8 cellular contexts compared by ENCODE assay signal in genomic region chr15:75578206-75578947, GRCh38. TPM values are rescaled to one million over a fixed set of nuclear protein-coding genes. Genes with fewer than 3 reads are reported as not detected.
DNase-seq lines count a peak whose midpoint lies in the region; ATAC-seq and TF ChIP-seq lines count a peak whose summit lies in the region.

No MANE protein-coding gene starts in this region.

- ATAC-seq in esophagus mucosa (peak; percentile 65), natural killer cell (peak; percentile 61 to 70 (median 68)), GM21423 (IDR thresholded peaks at IDR 0.05; ENCODE audit: unreplicated experiment) (no peak)

- H3K27ac Mint-ChIP-seq in natural killer cell, result peak overlapping the region; percentile 75 to 92

- no peaks in the 10 kb centered on the region for H3K36me3 Mint-ChIP-seq in natural killer cell

- H3K4me1 Mint-ChIP-seq in natural killer cell, result peaks cover 31 to 32% of the 10 kb centered on the region in 2 donors

- peak; percentile 4 for DNase-seq in activated T-cell treated with anti-CD3 and anti-CD28 coated beads for 1 hour (ENCODE audit: low read depth)
- DNase-seq in activated T-cell treated with anti-CD3 and anti-CD28 coated beads for 4 hours, result no peak
- peak; percentile 62 for DNase-seq in KG1 (lab: John Stamatoyannopoulos, UW)
- peak; percentile 28 for DNase-seq in activated CD8-positive, alpha-beta memory T cell treated with anti-CD3 and anti-CD28 coated beads, Interleukin-2, amount 50 U/mL, for 4 hours
- DNase-seq in natural killer cell, result peak; percentile 50
- no peak for DNase-seq in midbrain (lab: John Stamatoyannopoulos, UW)

- TF ChIP-seq CTCF in natural killer cell (IDR thresholded peaks at IDR 0.05), result no peak

- no peaks in the 10 kb centered on the region for H3K9me3 Mint-ChIP-seq in natural killer cell

- H3K27me3 Mint-ChIP-seq in natural killer cell (ENCODE audit: low read depth in 2 of 2), result no peaks in the 10 kb centered on the region

- intact Hi-C loops in natural killer cell (cut with micrococcal nuclease), result loop anchor here (10.0 kb wide), 1 partner anchor 46 kb away; the partner anchor contains the start of gene SNUPN

- peak overlapping the region; percentile 95 for H3K4me3 Mint-ChIP-seq in natural killer cell

RNA-seq across cellular contexts. Expression of gene PTPN9, which starts 0.7 kb away (rescaled TPM):
- total RNA-seq in esophagus mucosa (13.6 TPM), natural killer cell (10 to 100 TPM; 28.3 to 33.0 (median 28.9) TPM)

RNA-seq across cellular contexts. Expression of gene SNUPN, which starts 47.1 kb away (rescaled TPM):
- total RNA-seq in esophagus mucosa (12.1 TPM), natural killer cell (10 to 100 TPM; 13.8 to 20.7 (median 14.8) TPM)

Comparison
In these comparisons a context has a peak if more than half of its experiments do, and no peak if none do; other contexts are left out.
1. DNase-seq: peak in activated T-cell treated with anti-CD3 and anti-CD28 coated beads for 1 hour (single experiment), KG1 (single experiment), activated CD8-positive, alpha-beta memory T cell treated with anti-CD3 and anti-CD28 coated beads, Interleukin-2, amount 50 U/mL, for 4 hours (single experiment) and natural killer cell (single experiment); none in activated T-cell treated with anti-CD3 and anti-CD28 coated beads for 4 hours (single experiment) and midbrain (single experiment).